Comparison of ENCODE assay signal across 8 cellular contexts in the genomic region with DNA sequence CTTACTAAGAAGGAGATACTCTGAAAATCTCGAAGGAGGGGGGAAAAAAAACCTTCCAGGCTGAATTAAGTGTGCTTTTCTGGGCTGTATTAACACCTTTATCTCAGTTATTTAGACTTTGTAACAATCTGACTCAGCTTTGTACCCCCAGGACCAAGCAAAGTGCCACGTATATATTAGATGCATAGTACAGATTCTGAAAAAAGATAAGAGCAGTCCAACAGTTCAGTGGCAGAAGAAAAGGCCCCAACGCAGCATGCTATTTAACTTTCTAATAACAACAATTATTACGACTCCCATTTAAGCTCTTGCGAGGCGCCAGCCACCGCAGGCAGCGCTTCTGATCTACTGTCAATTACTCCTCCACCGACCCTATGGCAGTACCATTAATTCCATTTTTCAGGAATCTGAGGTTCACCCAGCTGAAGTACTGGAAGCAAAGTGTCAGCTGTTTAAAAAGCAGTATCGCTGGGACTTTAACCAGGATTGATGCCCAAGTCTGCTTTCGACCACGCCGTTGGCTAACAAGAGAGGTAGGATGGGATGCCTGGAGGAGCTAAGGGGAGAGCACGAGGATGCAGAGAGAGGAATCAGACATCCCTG. TPM values are rescaled to one million over a fixed set of nuclear protein-coding genes. Genes with fewer than 3 reads are reported as not detected.
DNase-seq lines count a peak whose midpoint lies in the region; ATAC-seq and TF ChIP-seq lines count a peak whose summit lies in the region.

No MANE protein-coding gene starts in this region.

- H3K79me2 ChIP-seq in DND-41 (ENCODE audit: insufficient read depth, low read length) = peaks cover 6% of the 10 kb centered on the region

- peak overlapping the region; percentile 97 for H2AFZ ChIP-seq in DND-41 (ENCODE audit: low read depth, low read length)

- H3K9me3 ChIP-seq in DND-41 (ENCODE audit: insufficient read depth, low read length, severe bottlenecking) (peaks cover 15% of the 10 kb centered on the region), mucosa of rectum (ENCODE audit: control insufficient read depth in 2 of 2, low read length in 2 of 2) (no peaks in the 10 kb centered on the region)

- peak overlapping the region; percentile 80 for H3K9ac ChIP-seq in DND-41 (ENCODE audit: low read depth, low read length)
- H3K9ac ChIP-seq in mucosa of rectum (ENCODE audit: low read depth in 1 of 2, low read length in 2 of 2) = peak overlapping the region; percentile 62 to 75

- H3K36me3 Mint-ChIP-seq in IgD-negative memory B cell (peaks cover 4% of the 10 kb centered on the region), MCF 10A (ENCODE audit: insufficient read depth, unreplicated experiment) (no peaks in the 10 kb centered on the region)

- DNase-seq in DND-41 (no peak), MCF 10A (ENCODE audit: unreplicated experiment) (no peak), NCI-H187 (lab: John Stamatoyannopoulos, UW) (no peak), GM10248 (ENCODE audit: extremely low spot score) (no peak)

- H3K4me3 ChIP-seq in DND-41 (ENCODE audit: low read depth in 1 of 2, low read length in 2 of 2) (peak overlapping the region; percentile 75 to 83; a peak in 3 of 4 replicates), mucosa of rectum (ENCODE audit: low read length in 2 of 2) (peak overlapping the region; percentile 75 to 83)

- H3K27me3 ChIP-seq in DND-41 (ENCODE audit: insufficient read depth, low read length, poor library complexity) = no peaks in the 10 kb centered on the region
- no peaks in the 10 kb centered on the region for H3K27me3 ChIP-seq in mucosa of rectum (ENCODE audit: control insufficient read depth in 2 of 2, insufficient read depth in 2 of 2, low read length in 2 of 2)

- peak overlapping the region; percentile 88 to 96 (median 96) for H3K4me3 Mint-ChIP-seq in IgD-negative memory B cell
- H3K4me3 Mint-ChIP-seq in MCF 10A (ENCODE audit: unreplicated experiment) = peak overlapping the region; percentile 92

- H3K27ac Mint-ChIP-seq in IgD-negative memory B cell = peak overlapping the region in 2 of 3 donors; percentile 78 to 83
- peak overlapping the region; percentile 52 for H3K27ac Mint-ChIP-seq in MCF 10A (ENCODE audit: low read depth, unreplicated experiment)

- H3K27me3 Mint-ChIP-seq in IgD-negative memory B cell = no peaks in the 10 kb centered on the region
- no peaks in the 10 kb centered on the region for H3K27me3 Mint-ChIP-seq in MCF 10A (ENCODE audit: insufficient read depth, unreplicated experiment)

- ATAC-seq in DND-41 (ENCODE audit: insufficient read depth, low read depth) = no peak
- ATAC-seq in GM18858 (IDR thresholded peaks at IDR 0.05; ENCODE audit: unreplicated experiment) = no peak
- ATAC-seq in GM21515 (IDR thresholded peaks at IDR 0.05; ENCODE audit: unreplicated experiment) = no peak

- TF ChIP-seq CTCF in DND-41 (IDR thresholded peaks at IDR 0.05; ENCODE audit: borderline replicate concordance, extremely low read depth, low read length, poor library complexity, severe bottlenecking) = no peak
- no peak for TF ChIP-seq CTCF in MCF 10A (IDR thresholded peaks at IDR 0.05; ENCODE audit: unreplicated experiment)
- no peak for TF ChIP-seq CTCF in GM10248 (IDR thresholded peaks at IDR 0.05; ENCODE audit: control extremely low read depth, extremely low read depth, low read depth, missing control alignments)

- H3K27ac ChIP-seq in DND-41 (ENCODE audit: low read length) = peak overlapping the region; percentile 73
- peak overlapping the region in 1 of 2 donors; percentile 63 for H3K27ac ChIP-seq in mucosa of rectum (ENCODE audit: low read depth in 2 of 2, low read length in 2 of 2)

- intact Hi-C loops in MCF 10A (cut with micrococcal nuclease) = no loop called here

- no peaks in the 10 kb centered on the region for H4K20me1 ChIP-seq in DND-41 (ENCODE audit: insufficient read depth, low read length)

- POLR2A ChIA-PET in MCF 10A (lab: Yijun Ruan, JAX) (interaction anchor here (0.7 to 2.4 kb wide), 17 partner anchors 9 to 450 kb away, joined by 3 to 31 read pairs (median 4); a partner anchor contains a TSS), GM10248 (lab: Yijun Ruan, JAX) (no interaction called here)

- no peaks in the 10 kb centered on the region for H3K36me3 ChIP-seq in DND-41 (ENCODE audit: insufficient read depth, low read length)
- H3K36me3 ChIP-seq in mucosa of rectum (ENCODE audit: control insufficient read depth in 2 of 2, insufficient read depth in 2 of 2, low read length in 2 of 2) = no peaks in the 10 kb centered on the region

- H3K9me3 Mint-ChIP-seq in IgD-negative memory B cell (peaks cover 2 to 7% (median 6%) of the 10 kb centered on the region in 3 donors), MCF 10A (ENCODE audit: unreplicated experiment) (no peaks in the 10 kb centered on the region)

- BruUV-seq in MCF 10A (replicated peaks; lab: Mats Ljungman, UMichigan) = no TSS peak

- H3K4me1 Mint-ChIP-seq in IgD-negative memory B cell (peaks cover 19 to 25% (median 25%) of the 10 kb centered on the region in 3 donors), MCF 10A (ENCODE audit: insufficient read depth, unreplicated experiment) (peaks cover 16% of the 10 kb centered on the region)

- H3K4me1 ChIP-seq in DND-41 (ENCODE audit: insufficient read depth, low read length) (peaks cover 19% of the 10 kb centered on the region), mucosa of rectum (ENCODE audit: control insufficient read depth in 2 of 2, insufficient read depth in 2 of 2, low read length in 2 of 2) (peaks cover 0 to 5% of the 10 kb centered on the region in 2 donors)

- CTCF ChIA-PET in MCF 10A (lab: Yijun Ruan, JAX) (interaction anchor here (0.6 to 1.9 kb wide), 10 partner anchors 29 to 345 kb away, joined by 3 to 11 read pairs (median 4); no protein-coding TSS in a partner anchor), GM10248 (lab: Yijun Ruan, JAX) (interaction anchor here (1.2 to 2.3 kb wide), 7 partner anchors 11 to 318 kb away, joined by 3 to 10 read pairs (median 6); no protein-coding TSS in a partner anchor)

- peak overlapping the region; percentile 96 for H3K4me2 ChIP-seq in DND-41 (ENCODE audit: insufficient read depth, low read length)

RNA-seq across cellular contexts. Expression of a gene that starts 0.7 kb away (rescaled TPM):
- polyA plus RNA-seq in IgD-negative memory B cell = 73.9 TPM
- 18.5 and 22.3 TPM in 2 replicates for total RNA-seq in MCF 10A (2022)

RNA-seq across cellular contexts. Expression of a gene that starts 43.8 kb away (rescaled TPM):
- not detected for polyA plus RNA-seq in IgD-negative memory B cell
- not detected in 2 replicates for total RNA-seq in MCF 10A (2022)

RNA-seq across cellular contexts. Expression of a gene that starts 50.9 kb away (rescaled TPM):
- polyA plus RNA-seq in IgD-negative memory B cell = 13.6 TPM
- total RNA-seq in MCF 10A (2022) = 0.58 and 1.3 TPM in 2 replicates
